ENCODE assay signal across 16 cellular contexts in genomic region chr3:177356113-177356512, GRCh38.
A peak's percentile ranks its signal among the peaks of the same experiment; 100 is the strongest.
DNase-seq lines count a peak whose midpoint lies in the region; ATAC-seq, FAIRE-seq and TF ChIP-seq lines count a peak whose summit lies in the region.
"Had no signal": no experiment of that assay in that cellular context is flagged by ENCODE, and none has a peak within 500 bp of the region (broad histone marks: within the 10 kb centered on the region; RNA-seq: fewer than 3 reads in every experiment).

No MANE protein-coding gene starts in this region.

- H3K4me3 Mint-ChIP-seq in HFFc6 (no peak overlapping the region), T-cell (no peak overlapping the region)
- H3K4me3 Mint-ChIP-seq: CD14-positive monocyte, memory B cell had no signal

- no peaks in the 10 kb centered on the region for H3K9me3 Mint-ChIP-seq in HFFc6
- H3K9me3 Mint-ChIP-seq in T-cell = no peaks in the 10 kb centered on the region
- H3K9me3 Mint-ChIP-seq: CD14-positive monocyte, memory B cell had no signal

- no peak overlapping the region for H3K4me2 ChIP-seq in hepatocyte

- H3K27me3 ChIP-seq in hepatocyte (no peaks in the 10 kb centered on the region), small intestine (ENCODE audit: control insufficient read depth in 2 of 2, insufficient read depth in 2 of 2, low read length in 2 of 2) (no peaks in the 10 kb centered on the region)

- H3K9me2 ChIP-seq in hepatocyte (replicated peaks; ENCODE audit: insufficient read depth) = no peaks in the 10 kb centered on the region

- peaks cover 4% of the 10 kb centered on the region for H3K27me3 Mint-ChIP-seq in HFFc6 (ENCODE audit: insufficient read depth)
- H3K27me3 Mint-ChIP-seq in T-cell = peaks cover 0 to 1% of the 10 kb centered on the region in 2 donors
- H3K27me3 Mint-ChIP-seq: memory B cell had no signal

- 93% methylated on average over 3 of the region's 3 CpGs for WGBS in hepatocyte (ENCODE audit: low lambda C conversion rate, missing lambda C conversion rate)
- WGBS in small intestine, 3 donors = 90 to 93% (median 92%) methylated on average over 3 of the region's 3 CpGs

- H3K36me3 ChIP-seq in hepatocyte (replicated peaks; ENCODE audit: insufficient read depth, low read depth) (no peaks in the 10 kb centered on the region), small intestine (ENCODE audit: control insufficient read depth in 2 of 2, insufficient read depth in 2 of 2, low read length in 2 of 2) (no peaks in the 10 kb centered on the region)

- no peak for FAIRE-seq in small intestine (lab: Jason Lieb, UNC)
- FAIRE-seq: GM19239 had no signal

- H2AFZ ChIP-seq in hepatocyte = no peak overlapping the region

- peak overlapping the region; percentile 97 for H3K27ac ChIP-seq in hepatocyte
- H3K27ac ChIP-seq in small intestine (ENCODE audit: low read depth in 1 of 2, low read length in 1 of 2) = peak overlapping the region; percentile 70 to 98

- POLR2A ChIA-PET in T-cell (lab: Charles Lee) = no interaction called here
- POLR2A ChIA-PET in GM10248 (lab: Yijun Ruan, JAX) = no interaction called here

- H3K9me3 ChIP-seq in hepatocyte (ENCODE audit: low read depth) (no peaks in the 10 kb centered on the region), small intestine (ENCODE audit: control insufficient read depth, low read depth) (no peaks in the 10 kb centered on the region)

- ATAC-seq in T-cell (replicated peaks in 1 of 4) (no peak), GM18870 (IDR thresholded peaks at IDR 0.05; ENCODE audit: unreplicated experiment) (no peak)

- DNase-seq in HFFc6 (no peak), T-cell (no peak), hepatocyte (ENCODE audit: low spot score) (no peak), small intestine (no peak), GM10248 (ENCODE audit: extremely low spot score) (no peak)
- no peak for DNase-seq in stimulated activated CD4-positive, alpha-beta T cell treated with anti-CD3 and anti-CD28 coated beads, Interleukin-2, amount 100 ng/mL, for 48 hours
- DNase-seq: activated naive CD4-positive, alpha-beta T cell treated with anti-CD3 and anti-CD28 coated beads, Interleukin-2, amount 50 U/mL, for 16 hours; cerebellar nuclear complex; NCI-H187; NCI-H774; SHP77; stimulated activated CD4-positive, alpha-beta T cell treated with anti-CD3 and anti-CD28 coated beads, Interleukin-1b, Interleukin-23, amount 100 ng/mL, for 48 hours had no signal

- H3K36me3 Mint-ChIP-seq in HFFc6 (ENCODE audit: low read depth) (no peaks in the 10 kb centered on the region), T-cell (no peaks in the 10 kb centered on the region)
- H3K36me3 Mint-ChIP-seq: CD14-positive monocyte, memory B cell had no signal

- H3K4me1 Mint-ChIP-seq in HFFc6 (ENCODE audit: low read depth) (peaks cover 45% of the 10 kb centered on the region), T-cell (peaks cover 49 to 56% (median 54%) of the 10 kb centered on the region in 3 donors)

- H3K27ac Mint-ChIP-seq in HFFc6 (peak overlapping the region; percentile 95; the same call in 1 of the 2 replicates), T-cell (peak overlapping the region; percentile 50 to 83)
- H3K27ac Mint-ChIP-seq: memory B cell had no signal

- H3K4me3 ChIP-seq in hepatocyte (no peak overlapping the region), small intestine (ENCODE audit: low read depth in 1 of 2, low read length in 2 of 2) (no peak overlapping the region)

- no peaks in the 10 kb centered on the region for H3K79me2 ChIP-seq in hepatocyte

- H3K4me1 ChIP-seq in hepatocyte (ENCODE audit: insufficient read depth) = peaks cover 57% of the 10 kb centered on the region
- H3K4me1 ChIP-seq in small intestine (ENCODE audit: control insufficient read depth in 2 of 2, insufficient read depth in 1 of 2, low read depth in 1 of 2, low read length in 1 of 2) = peaks cover 29 to 34% of the 10 kb centered on the region in 2 donors

- CTCF ChIA-PET in T-cell (lab: Charles Lee) = interaction anchor here in 1 of 2 donors (0.7 kb wide), 2 partner anchors 159 to 390 kb away, joined by 3 to 4 read pairs; partner anchors contain the start of gene TBL1XR1
- CTCF ChIA-PET in GM10248 (lab: Yijun Ruan, JAX) = interaction anchor here (1.1 kb wide), 1 partner anchor 9 kb away, joined by 3 read pairs; no protein-coding TSS in a partner anchor

- TF ChIP-seq CTCF in HFFc6 (IDR thresholded peaks at IDR 0.05) = no peak
- TF ChIP-seq CTCF in hepatocyte (IDR thresholded peaks at IDR 0.05; ENCODE audit: poor library complexity) = no peak
- TF ChIP-seq CTCF in GM10248 (IDR thresholded peaks at IDR 0.05; ENCODE audit: control extremely low read depth, extremely low read depth, low read depth, missing control alignments) = no peak

- no peaks in the 10 kb centered on the region for H4K20me1 ChIP-seq in hepatocyte (ENCODE audit: insufficient read depth, poor library complexity, severe bottlenecking)
